ENCODE assay signal across 24 cellular contexts in genomic region chr3:18729671-18730070, GRCh38.
DNase-seq lines count a peak whose midpoint lies in the region; ATAC-seq lines count a peak whose summit lies in the region.
"Had no signal": no experiment of that assay in that cellular context is flagged by ENCODE, and none has a peak within 500 bp of the region (broad histone marks: within the 10 kb centered on the region; RNA-seq: fewer than 3 reads in every experiment).

No MANE protein-coding gene starts in this region.

- no peak overlapping the region for H3K18ac ChIP-seq in mesendoderm (ENCODE audit: low read length)

- H3K4me1 ChIP-seq in mesendoderm (ENCODE audit: control insufficient read depth, low read depth, low read length): no peaks in the 10 kb centered on the region
- H3K4me1 ChIP-seq: SJSA1 had no signal

- H4K5ac ChIP-seq in mesendoderm (ENCODE audit: low read length): no peak overlapping the region

- no peaks in the 10 kb centered on the region for H3K27me3 ChIP-seq in mesendoderm (ENCODE audit: insufficient read depth, low read length, poor library complexity)
- H3K27me3 ChIP-seq: SJSA1 had no signal

- no peak overlapping the region for H3K4ac ChIP-seq in mesendoderm (ENCODE audit: low read depth, low read length)

- H3K56ac ChIP-seq in mesendoderm (ENCODE audit: low read length): no peak overlapping the region

- no peak overlapping the region for H3K27ac ChIP-seq in mesendoderm (ENCODE audit: low read depth, low read length)
- H3K27ac ChIP-seq: 22Rv1, C4-2B, SJSA1 had no signal

- no peak overlapping the region for H2BK15ac ChIP-seq in mesendoderm (replicated peaks; ENCODE audit: low read depth)

- no peaks in the 10 kb centered on the region for H3K79me2 ChIP-seq in mesendoderm (ENCODE audit: control insufficient read depth, insufficient read depth, low read length)

- H3K36me3 ChIP-seq in mesendoderm (ENCODE audit: control insufficient read depth, insufficient read depth, low read length): no peaks in the 10 kb centered on the region
- H3K36me3 ChIP-seq: SJSA1 had no signal

- H2BK120ac ChIP-seq in mesendoderm (ENCODE audit: low read depth, low read length): no peak overlapping the region

- no CpG with 5 or more reads among the region's 1 CpG for WGBS in mesendoderm (ENCODE audit: extremely low coverage, insufficient coverage, low lambda C conversion rate)

- no peak overlapping the region for H3K4me3 ChIP-seq in mesendoderm (ENCODE audit: low read length)
- H3K4me3 ChIP-seq: K562, SJSA1 had no signal

- H3K4me2 ChIP-seq in mesendoderm (ENCODE audit: low read length): no peak overlapping the region

- DNase-seq in DMS53 (lab: John Stamatoyannopoulos, UW): peak; percentile 7
- DNase-seq in DMS53 treated with DMSO at 0.1 percent for 48 hours (lab: John Stamatoyannopoulos, UW; ENCODE audit: unreplicated experiment): no peak
- peak; percentile 37 for DNase-seq in HT1080 (ENCODE audit: low read depth)
- DNase-seq in NCI-H226: peak; percentile 26
- peak; percentile 12 for DNase-seq in mesendoderm
- no peak for DNase-seq in epidermal melanocyte (ENCODE audit: insufficient read length, low spot score)
- no peak for DNase-seq in AG08395 (ENCODE audit: low spot score)
- DNase-seq: AML-193, H7, HFFc6, NCI-H1417, NCI-H1694 treated with DMSO at 0.1 percent for 48 hours, NCI-H2081 treated with DMSO at 0.1 percent for 48 hours, NCI-H2171 treated with DMSO at 0.1 percent for 48 hours, NCI-H446, NCI-H526, OCI-M1 had no signal

- H4K8ac ChIP-seq in mesendoderm (ENCODE audit: low read depth, low read length): no peak overlapping the region

- no peak overlapping the region for H3K9ac ChIP-seq in mesendoderm (ENCODE audit: low read length)

- no peak overlapping the region for H3K23ac ChIP-seq in mesendoderm (ENCODE audit: low read length)

- H2BK5ac ChIP-seq in mesendoderm (ENCODE audit: low read length): no peak overlapping the region

- no peak for ATAC-seq in GM18873 (IDR thresholded peaks at IDR 0.05; ENCODE audit: low FRiP score, unreplicated experiment)
- ATAC-seq: HepG2, K562, Right ventricle myocardium inferior had no signal

- H2AK5ac ChIP-seq in mesendoderm (ENCODE audit: low read length): no peak overlapping the region

- H3K79me1 ChIP-seq in mesendoderm (ENCODE audit: low read length): no peaks in the 10 kb centered on the region

Comparison
In these comparisons a context has a peak if more than half of its experiments do, and no peak if none do; other contexts are left out.
1. DNase-seq: peak in DMS53 (single experiment), HT1080 (single experiment), NCI-H226 (single experiment) and mesendoderm (single experiment); none in DMS53 treated with DMSO at 0.1 percent for 48 hours (single experiment), epidermal melanocyte (single experiment) and AG08395 (single experiment).